ENCODE assay signal across 8 cellular contexts in the genomic region with DNA sequence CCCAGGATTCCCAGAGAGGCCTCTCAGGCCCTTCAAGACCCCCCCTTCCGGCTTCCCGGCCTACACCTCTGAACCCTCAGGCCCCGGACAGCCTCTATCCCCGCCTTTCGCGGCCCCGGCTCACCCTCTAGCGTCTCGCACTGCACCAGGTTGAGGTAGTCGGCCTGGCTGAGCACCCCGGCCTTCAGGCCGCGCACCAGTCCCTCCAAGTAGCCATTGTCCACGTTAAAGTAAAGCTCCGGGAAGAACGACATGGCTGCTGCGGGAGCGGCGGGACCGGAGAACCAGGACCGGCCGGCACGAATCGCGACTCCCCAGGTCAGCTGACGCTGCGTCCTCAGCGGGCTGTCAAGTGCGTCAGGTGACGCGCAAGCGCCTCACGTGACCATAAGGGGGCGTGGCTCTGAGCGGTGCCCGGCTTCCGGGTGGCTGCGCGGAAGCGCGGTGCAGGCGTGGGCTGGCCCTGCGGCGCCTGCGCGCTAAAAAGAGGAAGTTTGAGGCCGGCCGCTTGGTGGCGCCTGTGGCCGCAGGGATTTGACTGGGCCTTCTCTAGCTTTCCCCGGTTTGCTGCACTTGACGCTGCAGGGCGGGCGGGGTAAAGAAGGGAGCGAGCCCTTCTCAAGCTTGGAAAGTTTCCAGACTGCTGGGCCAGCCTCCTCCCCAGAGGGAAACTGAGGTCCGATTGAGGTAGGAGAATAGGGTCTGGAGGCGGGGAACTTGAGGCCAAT. TPM values are rescaled to one million over a fixed set of nuclear protein-coding genes. Genes with fewer than 3 reads are reported as not detected.
A peak's percentile ranks its signal among the peaks of the same experiment; 100 is the strongest.
DNase-seq lines count a peak whose midpoint lies in the region; ATAC-seq and TF ChIP-seq lines count a peak whose summit lies in the region.

A gene (minus strand): TSS at position 325 of the 728 bp plus-strand sequence. CDS start 71 bp downstream, at position 254.

- ATAC-seq in HG02885 (IDR thresholded peaks at IDR 0.05; ENCODE audit: poor library complexity, unreplicated experiment): peak; percentile 94

- peak within 1 kb of the TSS; percentile 96 for H3K27ac Mint-ChIP-seq in T-helper 1 cell treated with Interleukin-12 subunit alpha and Interleukin-12 subunit beta and Interleukin-4 antibody, amounts not matched to agents 30 μg/mL and 1 μg/mL, for 36 hours

- peak within 1 kb of the TSS; percentile 91 for H3K4me3 Mint-ChIP-seq in T-helper 1 cell treated with Interleukin-12 subunit alpha and Interleukin-12 subunit beta and Interleukin-4 antibody, amounts not matched to agents 30 μg/mL and 1 μg/mL, for 36 hours

- peaks cover 20% of the 10 kb centered on the region for H3K36me3 Mint-ChIP-seq in T-helper 1 cell treated with Interleukin-12 subunit alpha and Interleukin-12 subunit beta and Interleukin-4 antibody, amounts not matched to agents 30 μg/mL and 1 μg/mL, for 36 hours (ENCODE audit: low read depth)

- peaks cover 24% of the 10 kb centered on the region for H3K4me1 Mint-ChIP-seq in T-helper 1 cell treated with Interleukin-12 subunit alpha and Interleukin-12 subunit beta and Interleukin-4 antibody, amounts not matched to agents 30 μg/mL and 1 μg/mL, for 36 hours (ENCODE audit: low read depth)

- peak; percentile 60 for TF ChIP-seq POLR2A in GM15510 (IDR thresholded peaks at IDR 0.05; ENCODE audit: borderline replicate concordance, extremely low read depth, insufficient read length)
- TF ChIP-seq POLR2A in prostate gland (IDR thresholded peaks at IDR 0.05): peak; percentile 89

- H3K27me3 ChIP-seq in left ventricle myocardium inferior (ENCODE audit: low read depth) (no peaks in the 10 kb centered on the region), prostate gland (replicated peaks; ENCODE audit: insufficient read depth) (no peaks in the 10 kb centered on the region)

- H3K27me3 Mint-ChIP-seq in T-helper 1 cell treated with Interleukin-12 subunit alpha and Interleukin-12 subunit beta and Interleukin-4 antibody, amounts not matched to agents 30 μg/mL and 1 μg/mL, for 36 hours (ENCODE audit: low read depth): no peaks in the 10 kb centered on the region

- H3K4me3 ChIP-seq in left ventricle myocardium inferior (peak within 1 kb of the TSS; percentile 96), prostate gland (peak within 1 kb of the TSS; percentile 88 to 90), urinary bladder (ENCODE audit: low read depth, low read length) (peak within 1 kb of the TSS; percentile 86)

- DNase-seq in NCI-H1694 (lab: John Stamatoyannopoulos, UW) (peak; percentile 89), amygdala (lab: John Stamatoyannopoulos, UW) (peak; percentile 55 to 100 (median 96)), left ventricle myocardium inferior (peak; percentile 99), prostate gland (ENCODE audit: low spot score) (peak; percentile 97)

- WGBS in prostate gland: under 1% methylated on average over 53 of the region's 57 CpGs
- under 1% methylated on average over 57 of the region's 57 CpGs for WGBS in urinary bladder

- intact Hi-C loops in left ventricle myocardium inferior (cut with micrococcal nuclease): no loop called here
- intact Hi-C loops in prostate gland (cut with DNase I): loop anchor here (5.0 kb wide), 1 partner anchor 46 kb away; a partner anchor contains a TSS

- peak within 1 kb of the TSS; percentile 95 for H3K27ac ChIP-seq in left ventricle myocardium inferior (replicated peaks)
- peak within 1 kb of the TSS; percentile 87 to 90 for H3K27ac ChIP-seq in prostate gland
- H3K27ac ChIP-seq in urinary bladder (ENCODE audit: low read depth): peak within 1 kb of the TSS; percentile 64

- H3K9me3 Mint-ChIP-seq in T-helper 1 cell treated with Interleukin-12 subunit alpha and Interleukin-12 subunit beta and Interleukin-4 antibody, amounts not matched to agents 30 μg/mL and 1 μg/mL, for 36 hours: no peaks in the 10 kb centered on the region

- TF ChIP-seq CTCF in left ventricle myocardium inferior (IDR thresholded peaks at IDR 0.05; ENCODE audit: borderline replicate concordance) (peak; percentile 90), prostate gland (IDR thresholded peaks at IDR 0.05) (peak; percentile 92 to 100 (median 96))

- H3K4me1 ChIP-seq in left ventricle myocardium inferior: peaks cover 73% of the 10 kb centered on the region
- peaks cover 7% of the 10 kb centered on the region for H3K4me1 ChIP-seq in prostate gland (replicated peaks)
- peaks cover 2% of the 10 kb centered on the region for H3K4me1 ChIP-seq in urinary bladder (ENCODE audit: insufficient read depth)

- H3K9me3 ChIP-seq in left ventricle myocardium inferior (replicated peaks): no peaks in the 10 kb centered on the region
- no peaks in the 10 kb centered on the region for H3K9me3 ChIP-seq in prostate gland

- H3K36me3 ChIP-seq in left ventricle myocardium inferior (peaks cover 18% of the 10 kb centered on the region), prostate gland (no peaks in the 10 kb centered on the region), urinary bladder (ENCODE audit: insufficient read depth) (no peaks in the 10 kb centered on the region)

RNA-seq across cellular contexts. Expression of the gene that starts here (rescaled TPM):
- total RNA-seq in left ventricle myocardium inferior (65.8 TPM), prostate gland (100 to 1,000 TPM in 1 of 2 donors, 10 to 100 TPM in 1; 98.3 to 138 TPM), urinary bladder (50.0 TPM)
- 92.5 TPM for polyA plus RNA-seq in urinary bladder

Comparison
In these comparisons a context has a peak if more than half of its experiments do, and no peak if none do; other contexts are left out.
1. Peak in every context shown above with its lines: DNase-seq, ATAC-seq, H3K4me3 ChIP-seq and H3K27ac ChIP-seq.